1 cellular context compared by ENCODE assay signal in the genomic region with DNA sequence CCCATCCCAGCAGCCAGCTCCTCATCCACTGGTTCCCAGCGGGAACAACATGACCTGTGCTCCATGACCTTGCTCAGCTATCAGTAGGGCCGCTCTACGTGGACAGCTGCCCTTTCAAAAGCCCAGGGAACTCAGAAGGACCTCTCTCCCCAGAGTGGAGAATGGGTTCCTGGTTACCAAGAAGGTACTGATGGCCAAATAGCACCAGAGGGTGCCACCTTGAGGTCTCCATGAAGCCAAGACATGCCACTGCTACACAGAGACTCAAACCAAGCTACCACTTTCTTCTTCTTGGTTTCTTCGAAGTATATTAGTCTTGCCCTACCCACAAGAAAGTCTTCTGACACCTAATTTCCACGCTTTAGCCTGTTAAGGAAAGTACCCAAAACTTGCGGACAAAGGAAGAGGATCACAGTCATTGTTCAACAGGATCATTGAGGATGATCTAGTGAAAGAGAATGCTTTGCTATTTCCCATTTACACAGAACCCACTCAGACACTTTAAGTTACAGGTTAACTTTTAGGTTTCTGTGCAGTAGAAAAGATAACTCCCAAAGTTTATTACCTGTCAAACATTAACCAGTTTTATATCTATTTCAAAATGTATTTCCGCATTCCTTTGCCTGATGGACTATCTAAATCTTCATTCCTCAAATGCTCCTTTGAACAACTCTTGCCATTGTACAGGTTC.
TF ChIP-seq lines count a peak whose summit lies in the region.

No MANE protein-coding gene starts in this region.

TF ChIP-seq in HepG2, 621 proteins besides CTCF, POLR2A, EP300 and RAD21 (continued from another document and continues in another):
- TF ChIP-seq, protein P1, sequence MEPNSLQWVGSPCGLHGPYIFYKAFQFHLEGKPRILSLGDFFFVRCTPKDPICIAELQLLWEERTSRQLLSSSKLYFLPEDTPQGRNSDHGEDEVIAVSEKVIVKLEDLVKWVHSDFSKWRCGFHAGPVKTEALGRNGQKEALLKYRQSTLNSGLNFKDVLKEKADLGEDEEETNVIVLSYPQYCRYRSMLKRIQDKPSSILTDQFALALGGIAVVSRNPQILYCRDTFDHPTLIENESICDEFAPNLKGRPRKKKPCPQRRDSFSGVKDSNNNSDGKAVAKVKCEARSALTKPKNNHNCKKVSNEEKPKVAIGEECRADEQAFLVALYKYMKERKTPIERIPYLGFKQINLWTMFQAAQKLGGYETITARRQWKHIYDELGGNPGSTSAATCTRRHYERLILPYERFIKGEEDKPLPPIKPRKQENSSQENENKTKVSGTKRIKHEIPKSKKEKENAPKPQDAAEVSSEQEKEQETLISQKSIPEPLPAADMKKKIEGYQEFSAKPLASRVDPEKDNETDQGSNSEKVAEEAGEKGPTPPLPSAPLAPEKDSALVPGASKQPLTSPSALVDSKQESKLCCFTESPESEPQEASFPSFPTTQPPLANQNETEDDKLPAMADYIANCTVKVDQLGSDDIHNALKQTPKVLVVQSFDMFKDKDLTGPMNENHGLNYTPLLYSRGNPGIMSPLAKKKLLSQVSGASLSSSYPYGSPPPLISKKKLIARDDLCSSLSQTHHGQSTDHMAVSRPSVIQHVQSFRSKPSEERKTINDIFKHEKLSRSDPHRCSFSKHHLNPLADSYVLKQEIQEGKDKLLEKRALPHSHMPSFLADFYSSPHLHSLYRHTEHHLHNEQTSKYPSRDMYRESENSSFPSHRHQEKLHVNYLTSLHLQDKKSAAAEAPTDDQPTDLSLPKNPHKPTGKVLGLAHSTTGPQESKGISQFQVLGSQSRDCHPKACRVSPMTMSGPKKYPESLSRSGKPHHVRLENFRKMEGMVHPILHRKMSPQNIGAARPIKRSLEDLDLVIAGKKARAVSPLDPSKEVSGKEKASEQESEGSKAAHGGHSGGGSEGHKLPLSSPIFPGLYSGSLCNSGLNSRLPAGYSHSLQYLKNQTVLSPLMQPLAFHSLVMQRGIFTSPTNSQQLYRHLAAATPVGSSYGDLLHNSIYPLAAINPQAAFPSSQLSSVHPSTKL (CRISPR knock-in tag; IDR thresholded peaks at IDR 0.05), result peak; percentile 88
- TF ChIP-seq, protein P2, sequence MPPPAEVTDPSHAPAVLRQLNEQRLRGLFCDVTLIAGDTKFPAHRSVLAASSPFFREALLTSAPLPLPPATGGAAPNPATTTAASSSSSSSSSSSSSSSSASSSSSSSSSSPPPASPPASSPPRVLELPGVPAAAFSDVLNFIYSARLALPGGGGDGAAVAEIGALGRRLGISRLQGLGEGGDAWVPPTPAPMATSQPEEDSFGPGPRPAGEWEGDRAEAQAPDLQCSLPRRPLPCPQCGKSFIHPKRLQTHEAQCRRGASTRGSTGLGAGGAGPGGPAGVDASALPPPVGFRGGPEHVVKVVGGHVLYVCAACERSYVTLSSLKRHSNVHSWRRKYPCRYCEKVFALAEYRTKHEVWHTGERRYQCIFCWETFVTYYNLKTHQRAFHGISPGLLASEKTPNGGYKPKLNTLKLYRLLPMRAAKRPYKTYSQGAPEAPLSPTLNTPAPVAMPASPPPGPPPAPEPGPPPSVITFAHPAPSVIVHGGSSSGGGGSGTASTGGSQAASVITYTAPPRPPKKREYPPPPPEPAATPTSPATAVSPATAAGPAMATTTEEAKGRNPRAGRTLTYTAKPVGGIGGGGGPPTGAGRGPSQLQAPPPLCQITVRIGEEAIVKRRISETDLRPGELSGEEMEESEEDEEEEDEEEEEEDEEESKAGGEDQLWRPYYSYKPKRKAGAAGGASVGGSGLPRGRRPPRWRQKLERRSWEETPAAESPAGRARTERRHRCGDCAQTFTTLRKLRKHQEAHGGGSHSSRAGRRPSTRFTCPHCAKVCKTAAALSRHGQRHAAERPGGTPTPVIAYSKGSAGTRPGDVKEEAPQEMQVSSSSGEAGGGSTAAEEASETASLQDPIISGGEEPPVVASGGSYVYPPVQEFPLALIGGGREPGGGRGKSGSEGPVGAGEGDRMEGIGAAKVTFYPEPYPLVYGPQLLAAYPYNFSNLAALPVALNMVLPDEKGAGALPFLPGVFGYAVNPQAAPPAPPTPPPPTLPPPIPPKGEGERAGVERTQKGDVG (CRISPR knock-in tag; IDR thresholded peaks at IDR 0.05; ENCODE audit: borderline replicate concordance), result no peak
- TF ChIP-seq ZNF232 (CRISPR knock-in tag; IDR thresholded peaks at IDR 0.05; ENCODE audit: borderline replicate concordance), result no peak
- TF ChIP-seq ZNF235 (CRISPR knock-in tag; IDR thresholded peaks at IDR 0.05; ENCODE audit: borderline replicate concordance), result no peak
- no peak for TF ChIP-seq PHB2 (IDR thresholded peaks at IDR 0.05; ENCODE audit: partially characterized antibody)
- no peak for TF ChIP-seq ZNF816 (CRISPR knock-in tag; IDR thresholded peaks at IDR 0.05; ENCODE audit: borderline replicate concordance)
- no peak for TF ChIP-seq ZFP36L1 (CRISPR knock-in tag; IDR thresholded peaks at IDR 0.05)
- no peak for TF ChIP-seq ZNF180 (CRISPR knock-in tag; IDR thresholded peaks at IDR 0.05; ENCODE audit: borderline replicate concordance, low read depth)
- no peak for TF ChIP-seq ZNF260 (CRISPR knock-in tag; IDR thresholded peaks at IDR 0.05; ENCODE audit: borderline replicate concordance, low read depth)
- peak; percentile 20; the same call in 1 of the 2 replicates for TF ChIP-seq POGZ (CRISPR knock-in tag; IDR thresholded peaks at IDR 0.05)
- TF ChIP-seq HNRNPLL (IDR thresholded peaks at IDR 0.05; ENCODE audit: low read depth, low read length, poor library complexity, severe bottlenecking), result no peak
- TF ChIP-seq, protein P3, sequence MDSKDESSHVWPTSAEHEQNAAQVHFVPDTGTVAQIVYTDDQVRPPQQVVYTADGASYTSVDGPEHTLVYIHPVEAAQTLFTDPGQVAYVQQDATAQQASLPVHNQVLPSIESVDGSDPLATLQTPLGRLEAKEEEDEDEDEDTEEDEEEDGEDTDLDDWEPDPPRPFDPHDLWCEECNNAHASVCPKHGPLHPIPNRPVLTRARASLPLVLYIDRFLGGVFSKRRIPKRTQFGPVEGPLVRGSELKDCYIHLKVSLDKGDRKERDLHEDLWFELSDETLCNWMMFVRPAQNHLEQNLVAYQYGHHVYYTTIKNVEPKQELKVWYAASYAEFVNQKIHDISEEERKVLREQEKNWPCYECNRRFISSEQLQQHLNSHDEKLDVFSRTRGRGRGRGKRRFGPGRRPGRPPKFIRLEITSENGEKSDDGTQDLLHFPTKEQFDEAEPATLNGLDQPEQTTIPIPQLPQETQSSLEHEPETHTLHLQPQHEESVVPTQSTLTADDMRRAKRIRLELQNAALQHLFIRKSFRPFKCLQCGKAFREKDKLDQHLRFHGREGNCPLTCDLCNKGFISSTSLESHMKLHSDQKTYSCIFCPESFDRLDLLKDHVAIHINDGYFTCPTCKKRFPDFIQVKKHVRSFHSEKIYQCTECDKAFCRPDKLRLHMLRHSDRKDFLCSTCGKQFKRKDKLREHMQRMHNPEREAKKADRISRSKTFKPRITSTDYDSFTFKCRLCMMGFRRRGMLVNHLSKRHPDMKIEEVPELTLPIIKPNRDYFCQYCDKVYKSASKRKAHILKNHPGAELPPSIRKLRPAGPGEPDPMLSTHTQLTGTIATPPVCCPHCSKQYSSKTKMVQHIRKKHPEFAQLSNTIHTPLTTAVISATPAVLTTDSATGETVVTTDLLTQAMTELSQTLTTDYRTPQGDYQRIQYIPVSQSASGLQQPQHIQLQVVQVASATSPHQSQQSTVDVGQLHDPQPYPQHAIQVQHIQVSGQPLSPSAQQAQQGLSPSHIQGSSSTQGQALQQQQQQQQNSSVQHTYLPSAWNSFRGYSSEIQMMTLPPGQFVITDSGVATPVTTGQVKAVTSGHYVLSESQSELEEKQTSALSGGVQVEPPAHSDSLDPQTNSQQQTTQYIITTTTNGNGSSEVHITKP (CRISPR knock-in tag; IDR thresholded peaks at IDR 0.05; ENCODE audit: low read depth), result no peak
- TF ChIP-seq PAF1 (CRISPR knock-in tag; IDR thresholded peaks at IDR 0.05), result no peak; the same call in 1 of the 2 replicates
- TF ChIP-seq, protein P4, sequence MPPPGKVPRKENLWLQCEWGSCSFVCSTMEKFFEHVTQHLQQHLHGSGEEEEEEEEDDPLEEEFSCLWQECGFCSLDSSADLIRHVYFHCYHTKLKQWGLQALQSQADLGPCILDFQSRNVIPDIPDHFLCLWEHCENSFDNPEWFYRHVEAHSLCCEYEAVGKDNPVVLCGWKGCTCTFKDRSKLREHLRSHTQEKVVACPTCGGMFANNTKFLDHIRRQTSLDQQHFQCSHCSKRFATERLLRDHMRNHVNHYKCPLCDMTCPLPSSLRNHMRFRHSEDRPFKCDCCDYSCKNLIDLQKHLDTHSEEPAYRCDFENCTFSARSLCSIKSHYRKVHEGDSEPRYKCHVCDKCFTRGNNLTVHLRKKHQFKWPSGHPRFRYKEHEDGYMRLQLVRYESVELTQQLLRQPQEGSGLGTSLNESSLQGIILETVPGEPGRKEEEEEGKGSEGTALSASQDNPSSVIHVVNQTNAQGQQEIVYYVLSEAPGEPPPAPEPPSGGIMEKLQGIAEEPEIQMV (CRISPR knock-in tag; IDR thresholded peaks at IDR 0.05; ENCODE audit: low read depth), result no peak
- TF ChIP-seq, protein P5, sequence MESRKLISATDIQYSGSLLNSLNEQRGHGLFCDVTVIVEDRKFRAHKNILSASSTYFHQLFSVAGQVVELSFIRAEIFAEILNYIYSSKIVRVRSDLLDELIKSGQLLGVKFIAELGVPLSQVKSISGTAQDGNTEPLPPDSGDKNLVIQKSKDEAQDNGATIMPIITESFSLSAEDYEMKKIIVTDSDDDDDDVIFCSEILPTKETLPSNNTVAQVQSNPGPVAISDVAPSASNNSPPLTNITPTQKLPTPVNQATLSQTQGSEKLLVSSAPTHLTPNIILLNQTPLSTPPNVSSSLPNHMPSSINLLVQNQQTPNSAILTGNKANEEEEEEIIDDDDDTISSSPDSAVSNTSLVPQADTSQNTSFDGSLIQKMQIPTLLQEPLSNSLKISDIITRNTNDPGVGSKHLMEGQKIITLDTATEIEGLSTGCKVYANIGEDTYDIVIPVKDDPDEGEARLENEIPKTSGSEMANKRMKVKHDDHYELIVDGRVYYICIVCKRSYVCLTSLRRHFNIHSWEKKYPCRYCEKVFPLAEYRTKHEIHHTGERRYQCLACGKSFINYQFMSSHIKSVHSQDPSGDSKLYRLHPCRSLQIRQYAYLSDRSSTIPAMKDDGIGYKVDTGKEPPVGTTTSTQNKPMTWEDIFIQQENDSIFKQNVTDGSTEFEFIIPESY (CRISPR knock-in tag; IDR thresholded peaks at IDR 0.05), result no peak; the same call in 1 of the 2 replicates
- TF ChIP-seq BHLHE40 (IDR thresholded peaks at IDR 0.05; ENCODE audit: low read length), result no peak
- no peak; the same call in none of the 2 replicates for TF ChIP-seq HNF4A (CRISPR knock-in tag; IDR thresholded peaks at IDR 0.05)
- TF ChIP-seq, protein P6, sequence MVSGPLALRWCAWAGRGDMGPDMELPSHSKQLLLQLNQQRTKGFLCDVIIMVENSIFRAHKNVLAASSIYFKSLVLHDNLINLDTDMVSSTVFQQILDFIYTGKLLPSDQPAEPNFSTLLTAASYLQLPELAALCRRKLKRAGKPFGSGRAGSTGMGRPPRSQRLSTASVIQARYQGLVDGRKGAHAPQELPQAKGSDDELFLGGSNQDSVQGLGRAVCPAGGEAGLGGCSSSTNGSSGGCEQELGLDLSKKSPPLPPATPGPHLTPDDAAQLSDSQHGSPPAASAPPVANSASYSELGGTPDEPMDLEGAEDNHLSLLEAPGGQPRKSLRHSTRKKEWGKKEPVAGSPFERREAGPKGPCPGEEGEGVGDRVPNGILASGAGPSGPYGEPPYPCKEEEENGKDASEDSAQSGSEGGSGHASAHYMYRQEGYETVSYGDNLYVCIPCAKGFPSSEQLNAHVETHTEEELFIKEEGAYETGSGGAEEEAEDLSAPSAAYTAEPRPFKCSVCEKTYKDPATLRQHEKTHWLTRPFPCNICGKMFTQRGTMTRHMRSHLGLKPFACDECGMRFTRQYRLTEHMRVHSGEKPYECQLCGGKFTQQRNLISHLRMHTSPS (CRISPR knock-in tag; IDR thresholded peaks at IDR 0.05; ENCODE audit: low read depth), result no peak
- 0 out of 2 replicates have a peak, but pooled peaks have one; percentile 44 for TF ChIP-seq KDM5A (IDR thresholded peaks at IDR 0.05; ENCODE audit: borderline replicate concordance, low read length)
- no peak for TF ChIP-seq ZNF136 (CRISPR knock-in tag; IDR thresholded peaks at IDR 0.05; ENCODE audit: low read depth)
- TF ChIP-seq, protein P7, sequence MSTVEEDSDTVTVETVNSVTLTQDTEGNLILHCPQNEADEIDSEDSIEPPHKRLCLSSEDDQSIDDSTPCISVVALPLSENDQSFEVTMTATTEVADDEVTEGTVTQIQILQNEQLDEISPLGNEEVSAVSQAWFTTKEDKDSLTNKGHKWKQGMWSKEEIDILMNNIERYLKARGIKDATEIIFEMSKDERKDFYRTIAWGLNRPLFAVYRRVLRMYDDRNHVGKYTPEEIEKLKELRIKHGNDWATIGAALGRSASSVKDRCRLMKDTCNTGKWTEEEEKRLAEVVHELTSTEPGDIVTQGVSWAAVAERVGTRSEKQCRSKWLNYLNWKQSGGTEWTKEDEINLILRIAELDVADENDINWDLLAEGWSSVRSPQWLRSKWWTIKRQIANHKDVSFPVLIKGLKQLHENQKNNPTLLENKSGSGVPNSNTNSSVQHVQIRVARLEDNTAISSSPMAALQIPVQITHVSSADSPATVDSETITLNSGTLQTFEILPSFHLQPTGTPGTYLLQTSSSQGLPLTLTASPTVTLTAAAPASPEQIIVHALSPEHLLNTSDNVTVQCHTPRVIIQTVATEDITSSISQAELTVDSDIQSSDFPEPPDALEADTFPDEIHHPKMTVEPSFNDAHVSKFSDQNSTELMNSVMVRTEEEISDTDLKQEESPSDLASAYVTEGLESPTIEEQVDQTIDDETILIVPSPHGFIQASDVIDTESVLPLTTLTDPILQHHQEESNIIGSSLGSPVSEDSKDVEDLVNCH (CRISPR knock-in tag; IDR thresholded peaks at IDR 0.05), result no peak
- TF ChIP-seq TOPORS (CRISPR knock-in tag; IDR thresholded peaks at IDR 0.05), result peak; percentile 60; the same call in 1 of the 2 replicates
- TF ChIP-seq, protein P8, sequence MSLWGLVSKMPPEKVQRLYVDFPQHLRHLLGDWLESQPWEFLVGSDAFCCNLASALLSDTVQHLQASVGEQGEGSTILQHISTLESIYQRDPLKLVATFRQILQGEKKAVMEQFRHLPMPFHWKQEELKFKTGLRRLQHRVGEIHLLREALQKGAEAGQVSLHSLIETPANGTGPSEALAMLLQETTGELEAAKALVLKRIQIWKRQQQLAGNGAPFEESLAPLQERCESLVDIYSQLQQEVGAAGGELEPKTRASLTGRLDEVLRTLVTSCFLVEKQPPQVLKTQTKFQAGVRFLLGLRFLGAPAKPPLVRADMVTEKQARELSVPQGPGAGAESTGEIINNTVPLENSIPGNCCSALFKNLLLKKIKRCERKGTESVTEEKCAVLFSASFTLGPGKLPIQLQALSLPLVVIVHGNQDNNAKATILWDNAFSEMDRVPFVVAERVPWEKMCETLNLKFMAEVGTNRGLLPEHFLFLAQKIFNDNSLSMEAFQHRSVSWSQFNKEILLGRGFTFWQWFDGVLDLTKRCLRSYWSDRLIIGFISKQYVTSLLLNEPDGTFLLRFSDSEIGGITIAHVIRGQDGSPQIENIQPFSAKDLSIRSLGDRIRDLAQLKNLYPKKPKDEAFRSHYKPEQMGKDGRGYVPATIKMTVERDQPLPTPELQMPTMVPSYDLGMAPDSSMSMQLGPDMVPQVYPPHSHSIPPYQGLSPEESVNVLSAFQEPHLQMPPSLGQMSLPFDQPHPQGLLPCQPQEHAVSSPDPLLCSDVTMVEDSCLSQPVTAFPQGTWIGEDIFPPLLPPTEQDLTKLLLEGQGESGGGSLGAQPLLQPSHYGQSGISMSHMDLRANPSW (CRISPR knock-in tag; IDR thresholded peaks at IDR 0.05; ENCODE audit: borderline replicate concordance), result no peak
